Comparison of ENCODE assay signal across 12 cellular contexts in the genomic region with DNA sequence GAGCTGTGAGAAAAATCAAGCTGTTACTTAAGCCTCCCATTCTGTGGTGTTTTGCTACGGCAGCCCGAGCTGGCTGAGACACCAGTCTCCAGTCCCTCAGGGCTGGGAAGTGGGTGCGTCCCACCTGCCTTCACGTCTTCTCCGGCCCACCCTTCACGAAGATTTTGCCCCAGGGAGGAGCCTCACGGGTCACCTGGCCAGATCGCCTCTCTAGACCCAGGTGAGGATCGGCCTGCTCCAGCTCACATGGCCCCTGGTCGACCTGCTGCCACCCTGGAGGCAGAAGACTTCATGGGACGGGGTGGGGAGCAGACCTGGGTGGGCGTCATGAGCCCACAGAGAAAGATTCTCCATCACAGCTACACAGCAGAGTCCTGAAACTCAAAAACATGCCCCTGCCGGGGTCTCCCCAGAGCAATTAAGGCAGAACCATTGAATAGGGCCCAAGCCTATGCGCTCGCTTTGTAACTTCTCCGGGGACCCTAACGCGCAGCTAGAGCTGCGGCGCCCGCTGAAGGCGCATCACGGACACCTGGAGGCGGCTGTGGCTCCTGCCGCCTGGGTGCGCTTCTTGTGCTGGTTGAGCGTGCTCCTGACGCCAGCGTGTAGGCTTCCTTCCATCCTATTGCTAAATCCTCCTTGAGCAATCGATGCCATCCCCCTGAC.
"Had no signal": no experiment of that assay in that cellular context is flagged by ENCODE, and none has a peak within 500 bp of the region (broad histone marks: within the 10 kb centered on the region; RNA-seq: fewer than 3 reads in every experiment).

No MANE protein-coding gene starts in this region.

- H3K4me2 ChIP-seq: neural progenitor cell had no signal

- H3K4me3 ChIP-seq: left lung, neural progenitor cell, right lobe of liver, transverse colon had no signal

- H3K27me3 ChIP-seq: brain microvascular endothelial cell, left lung, neural progenitor cell, right lobe of liver, transverse colon had no signal

- DNase-seq: activated gamma-delta T cell treated with Interleukin-2 at 50 U/mL for 16 hours; activated naive CD8-positive, alpha-beta T cell treated with anti-CD3 and anti-CD28 coated beads for 36 hours; activated T-cell treated with anti-CD3 and anti-CD28 coated beads, Interleukin-2, amount 50 U/mL, for 48 hours; brain microvascular endothelial cell; foreskin melanocyte; stimulated activated naive CD4-positive, alpha-beta T cell; substantia nigra; T-helper 9 cell; transverse colon had no signal

- H3K4me1 ChIP-seq: left lung, neural progenitor cell, right lobe of liver, transverse colon had no signal

- H2AFZ ChIP-seq: neural progenitor cell had no signal

- H3K27ac ChIP-seq: brain microvascular endothelial cell, left lung, neural progenitor cell, right lobe of liver, transverse colon had no signal

- H3K9me3 ChIP-seq: left lung, right lobe of liver, transverse colon had no signal

- ATAC-seq: left lung had no signal

- H3K36me3 ChIP-seq: brain microvascular endothelial cell, left lung, neural progenitor cell, right lobe of liver, transverse colon had no signal

- H3K9ac ChIP-seq: neural progenitor cell had no signal
